12 cellular contexts compared by ENCODE assay signal in the genomic region with DNA sequence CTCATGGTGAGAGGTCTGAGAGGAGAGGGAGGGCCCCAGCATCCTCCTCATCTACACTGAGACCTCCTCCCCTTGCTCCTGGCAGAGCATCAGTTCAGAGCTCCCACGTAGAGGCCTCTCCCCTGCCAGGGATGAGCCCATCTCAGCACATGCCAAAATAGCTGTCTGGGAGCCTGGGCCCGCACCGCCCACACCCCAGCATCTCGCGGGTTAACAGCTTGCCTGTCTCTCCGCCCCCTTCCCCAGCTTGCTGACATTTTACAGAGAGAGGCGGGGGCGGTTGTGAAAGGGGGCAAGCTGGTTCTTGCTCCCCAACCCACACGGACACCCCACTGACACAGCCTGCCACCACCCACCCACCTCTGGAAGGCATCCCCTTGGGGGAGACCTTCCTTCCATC. TPM values are rescaled to one million over a fixed set of nuclear protein-coding genes. Genes with fewer than 3 reads are reported as not detected.
A peak's percentile ranks its signal among the peaks of the same experiment; 100 is the strongest.
DNase-seq lines count a peak whose midpoint lies in the region; ATAC-seq and TF ChIP-seq lines count a peak whose summit lies in the region.
"Had no signal": no experiment of that assay in that cellular context is flagged by ENCODE, and none has a peak within 500 bp of the region (broad histone marks: within the 10 kb centered on the region; RNA-seq: fewer than 3 reads in every experiment).

No MANE protein-coding gene starts in this region.

- no peak for TF ChIP-seq POLR2A in upper lobe of left lung (IDR thresholded peaks at IDR 0.05)

- no TSS peak for BruUV-seq in PC-9 (replicated peaks; lab: Mats Ljungman, UMichigan)

- CTCF ChIA-PET in PC-9 (lab: Charles Lee) = no interaction called here

- no peaks in the 10 kb centered on the region for H3K36me3 Mint-ChIP-seq in neural progenitor cell

- H3K9me2 ChIP-seq in PC-9 (ENCODE audit: insufficient read depth) = no peaks in the 10 kb centered on the region

- H4K20me1 ChIP-seq in neural progenitor cell (ENCODE audit: low read depth) (peaks cover 49% of the 10 kb centered on the region), PC-9 (ENCODE audit: insufficient read depth) (peaks cover 15% of the 10 kb centered on the region)

- H3K79me2 ChIP-seq in neural progenitor cell (ENCODE audit: low read depth) (peaks cover 79% of the 10 kb centered on the region), PC-9 (ENCODE audit: low read depth) (peaks cover 71% of the 10 kb centered on the region)

- no peak overlapping the region for H3K9ac ChIP-seq in neural progenitor cell

- no peaks in the 10 kb centered on the region for H3K36me3 ChIP-seq in right atrium auricular region
- peaks cover 0 to 28% (median 0%) of the 10 kb centered on the region in 9 donors for H3K36me3 ChIP-seq in heart right ventricle
- no peaks in the 10 kb centered on the region for H3K36me3 ChIP-seq in neural progenitor cell
- peaks cover 0 to 18% (median 6%) of the 10 kb centered on the region in 4 donors for H3K36me3 ChIP-seq in upper lobe of left lung
- peaks cover 10% of the 10 kb centered on the region; the same call in 1 of the 2 replicates for H3K36me3 ChIP-seq in PC-9 (ENCODE audit: low read depth)
- H3K36me3 ChIP-seq: BE2C had no signal

- TF ChIP-seq EP300 in upper lobe of left lung (IDR thresholded peaks at IDR 0.05) = no peak

- H3K27me3 ChIP-seq in right atrium auricular region (no peaks in the 10 kb centered on the region), heart right ventricle (no peaks in the 10 kb centered on the region), neural progenitor cell (no peaks in the 10 kb centered on the region), upper lobe of left lung (no peaks in the 10 kb centered on the region), PC-9 (ENCODE audit: insufficient read depth, low read depth) (no peaks in the 10 kb centered on the region)
- H3K27me3 ChIP-seq: BE2C had no signal

- POLR2A ChIA-PET in PC-9 (lab: Charles Lee; ENCODE audit: unreplicated experiment) = interaction anchor here (0.7 kb wide), 1 partner anchor 35 kb away, joined by 3 read pairs; no protein-coding TSS in a partner anchor

- DNase-seq in right atrium auricular region (ENCODE audit: low spot score) (no peak), heart right ventricle (no peak), neural progenitor cell (ENCODE audit: low spot score) (no peak), upper lobe of left lung (peak in 1 of 2 donors; percentile 57), PC-9 (no peak)
- peak; percentile 75 for DNase-seq in activated naive CD4-positive, alpha-beta T cell treated with anti-CD3 and anti-CD28 coated beads, Interleukin-2, amount 50 U/mL, for 16 hours
- DNase-seq: BE2C, H9, mucosa of descending colon, NCI-H748 treated with DMSO at 0.1 percent for 48 hours had no signal

- WGBS in heart right ventricle, 2 donors = 61 to 62% methylated on average over 9 of the region's 9 CpGs
- 54 to 66% methylated on average over 5 to 9 of the region's 9 CpGs for WGBS in upper lobe of left lung, 2 donors

- no peak overlapping the region for H3K4me3 Mint-ChIP-seq in neural progenitor cell
- H3K4me3 Mint-ChIP-seq: H9 had no signal

- no peak overlapping the region for H3K27ac Mint-ChIP-seq in neural progenitor cell

- H3K27ac ChIP-seq in right atrium auricular region (peak overlapping the region; percentile 77 to 80), heart right ventricle (peak overlapping the region in 3 of 10 donors; percentile 30 to 41 (median 31)), neural progenitor cell (no peak overlapping the region), upper lobe of left lung (peak overlapping the region in 3 of 4 donors; percentile 13 to 53 (median 26)), PC-9 (no peak overlapping the region)

- peaks cover 0 to 68% of the 10 kb centered on the region in 2 donors for H3K4me1 ChIP-seq in right atrium auricular region
- H3K4me1 ChIP-seq in heart right ventricle = peaks cover 21 to 87% (median 53%) of the 10 kb centered on the region in 9 donors
- H3K4me1 ChIP-seq in neural progenitor cell = peaks cover 33% of the 10 kb centered on the region
- H3K4me1 ChIP-seq in upper lobe of left lung = peaks cover 40 to 71% (median 54%) of the 10 kb centered on the region in 4 donors
- H3K4me1 ChIP-seq in PC-9 (replicated peaks; ENCODE audit: insufficient read depth) = peaks cover 11% of the 10 kb centered on the region

- ATAC-seq in heart right ventricle (no peak), upper lobe of left lung (ENCODE audit: low FRiP score in 2 of 2) (peak in 1 of 2 donors; percentile 32), GM18873 (IDR thresholded peaks at IDR 0.05; ENCODE audit: low FRiP score, unreplicated experiment) (no peak), HG03432 (IDR thresholded peaks at IDR 0.05; ENCODE audit: unreplicated experiment) (no peak)
- ATAC-seq: mucosa of descending colon had no signal

- H3F3A ChIP-seq in neural progenitor cell (ENCODE audit: low read depth) (peaks cover 17% of the 10 kb centered on the region), PC-9 (ENCODE audit: insufficient read depth, low read depth) (no peaks in the 10 kb centered on the region)

- H2AFZ ChIP-seq in neural progenitor cell (replicated peaks) = no peak overlapping the region
- no peak overlapping the region for H2AFZ ChIP-seq in PC-9

- H3K9me3 ChIP-seq in right atrium auricular region (no peaks in the 10 kb centered on the region), heart right ventricle (no peaks in the 10 kb centered on the region), neural progenitor cell (ENCODE audit: low read depth) (no peaks in the 10 kb centered on the region), upper lobe of left lung (no peaks in the 10 kb centered on the region), PC-9 (ENCODE audit: insufficient read depth, low read depth) (no peaks in the 10 kb centered on the region)
- H3K9me3 ChIP-seq: BE2C, mucosa of descending colon had no signal

- H3K9me3 Mint-ChIP-seq in neural progenitor cell = no peaks in the 10 kb centered on the region
- H3K9me3 Mint-ChIP-seq: H9 had no signal

- intact Hi-C loops in heart right ventricle (cut with DNase I) (loop anchor here in 1 of 10 donors (2.0 kb wide), 1 partner anchor 13 kb away; no protein-coding TSS in a partner anchor), PC-9 (cut with micrococcal nuclease; ENCODE audit: unreplicated experiment) (no loop called here)

- TF ChIP-seq CTCF in right atrium auricular region (IDR thresholded peaks at IDR 0.05) (no peak), heart right ventricle (IDR thresholded peaks at IDR 0.05) (no peak), neural progenitor cell (IDR thresholded peaks at IDR 0.05) (no peak), upper lobe of left lung (IDR thresholded peaks at IDR 0.05) (no peak), PC-9 (conservative IDR thresholded peaks at IDR 0.05) (no peak)

- H3K27me3 Mint-ChIP-seq in neural progenitor cell (ENCODE audit: insufficient read depth, low read depth) = peaks cover 11% of the 10 kb centered on the region

- peaks cover 47% of the 10 kb centered on the region for H3K4me1 Mint-ChIP-seq in neural progenitor cell

- peak overlapping the region; percentile 15 for H3K4me2 ChIP-seq in neural progenitor cell
- H3K4me2 ChIP-seq in PC-9 = no peak overlapping the region

- H3K4me3 ChIP-seq in right atrium auricular region = no peak overlapping the region
- H3K4me3 ChIP-seq in heart right ventricle = no peak overlapping the region
- H3K4me3 ChIP-seq in neural progenitor cell = no peak overlapping the region
- no peak overlapping the region for H3K4me3 ChIP-seq in upper lobe of left lung
- no peak overlapping the region for H3K4me3 ChIP-seq in PC-9
- H3K4me3 ChIP-seq: mucosa of descending colon had no signal

RNA-seq across cellular contexts. Expression of gene DGKZ, which starts 6.4 kb away (rescaled TPM):
- total RNA-seq in right atrium auricular region (100 to 1,000 TPM in 1 of 2 donors, 10 to 100 TPM in 1; 91.7 to 116 TPM), heart right ventricle (10 to 100 TPM; 46.4 to 77.9 (median 60.1) TPM), neural progenitor cell (ENCODE audit: low replicate concordance) (12.5 and 55.5 TPM in 2 replicates), upper lobe of left lung (100 to 1,000 TPM in 2 of 6 donors, 10 to 100 TPM in 4; 55.1 to 145 (median 65.5) TPM), PC-9 (2021) (49.3 and 67.5 TPM in 2 replicates)
- polyA plus RNA-seq in heart right ventricle = 100 to 1,000 TPM in 1 of 2 donors, 10 to 100 TPM in 1; 31.9 to 107 TPM

RNA-seq across cellular contexts. Expression of gene MDK, which starts 27.8 kb away (rescaled TPM):
- total RNA-seq in right atrium auricular region (10 to 100 TPM; 11.9 to 26.4 TPM), heart right ventricle (10 to 100 TPM in 2 of 10 donors, 1 to 10 TPM in 8; 3.6 to 16.5 (median 5.3) TPM), neural progenitor cell (ENCODE audit: low replicate concordance) (600 and 1,035 TPM in 2 replicates), upper lobe of left lung (10 to 100 TPM in 5 of 6 donors, not detected in 1; 14.3 to 44.8 (median 34.1) TPM), PC-9 (2021) (399 and 464 TPM in 2 replicates)
- polyA plus RNA-seq in heart right ventricle = 1 to 10 TPM; 3.7 to 8.2 TPM

RNA-seq across cellular contexts. Expression of gene CHRM4, which starts 37.9 kb away (rescaled TPM):
- total RNA-seq in right atrium auricular region = under 1 TPM in 1 of 2 donors, not detected in 1; 0.28 TPM
- total RNA-seq in heart right ventricle = under 1 TPM in 2 of 10 donors, not detected in 8; 0.30 to 0.32 TPM
- polyA plus RNA-seq in heart right ventricle = under 1 TPM in 1 of 2 donors, not detected in 1; 0.03 TPM
- 0.31 TPM in 1 of 2 replicates, not detected in the other for total RNA-seq in neural progenitor cell (ENCODE audit: low replicate concordance)
- 1 to 10 TPM in 1 of 6 donors, under 1 TPM in 3, not detected in 2; 0.34 to 1.4 (median 0.53) TPM for total RNA-seq in upper lobe of left lung
- total RNA-seq in PC-9 (2021) = 0.31 TPM in 1 of 2 replicates, not detected in the other

Comparison
In these comparisons a context has a peak if more than half of its experiments do, and no peak if none do; other contexts are left out.
1. H3K27ac ChIP-seq: peak in right atrium auricular region (2 of 2) and upper lobe of left lung (3 of 4); none in neural progenitor cell (single experiment) and PC-9 (single experiment).